ENCODE assay signal across 16 cellular contexts in genomic region chr21:17730782-17731181, GRCh38.
DNase-seq lines count a peak whose midpoint lies in the region; TF ChIP-seq lines count a peak whose summit lies in the region.
"Had no signal": no experiment of that assay in that cellular context is flagged by ENCODE, and none has a peak within 500 bp of the region (broad histone marks: within the 10 kb centered on the region; RNA-seq: fewer than 3 reads in every experiment).

No MANE protein-coding gene starts in this region.

- no peaks in the 10 kb centered on the region for H3K27me3 ChIP-seq in HL-60 (ENCODE audit: insufficient read depth, poor library complexity, severe bottlenecking)
- H3K27me3 ChIP-seq in CD4-positive, alpha-beta memory T cell (ENCODE audit: insufficient read depth, low read length), result no peaks in the 10 kb centered on the region
- H3K27me3 ChIP-seq in transverse colon, result no peaks in the 10 kb centered on the region
- no peaks in the 10 kb centered on the region for H3K27me3 ChIP-seq in thyroid gland
- H3K27me3 ChIP-seq: cardiac muscle cell had no signal

- in situ Hi-C loops in transverse colon (cut with MboI; ENCODE audit: low pct_ligation_motif_present in 1 of 4, low pct_unique_long_range_greater_than_20kb in 1 of 4, low sequenced_read_pairs in 3 of 4), result no loop called here

- 86 to 100% methylated on average over 1 of the region's 1 CpG for WGBS in transverse colon (ENCODE audit: low coverage in 1 of 2), 2 donors
- WGBS in thyroid gland, 2 donors, result 73 to 85% methylated on average over 1 of the region's 1 CpG

- no peaks in the 10 kb centered on the region for H3K36me3 Mint-ChIP-seq in CD4-positive, alpha-beta memory T cell

- no peaks in the 10 kb centered on the region for H3K27me3 Mint-ChIP-seq in CD4-positive, alpha-beta memory T cell

- POLR2A ChIA-PET in CD4-positive, alpha-beta memory T cell (lab: Charles Lee; ENCODE audit: partially characterized antibody), result interaction anchor here (1.3 kb wide), 1 partner anchor 53 kb away, joined by 5 read pairs; no protein-coding TSS in a partner anchor

- DNase-seq in A172 (ENCODE audit: low spot score), result peak; percentile 4
- peak; percentile 52 to 71 for DNase-seq in HL-60 (ENCODE audit: low read depth in 1 of 2, low spot score in 1 of 2)
- DNase-seq in SIG-M5 treated with dmso at 0.1 percent for 504 hours (lab: John Stamatoyannopoulos, UW; ENCODE audit: unreplicated experiment), result peak; percentile 94
- DNase-seq in fibroblast of pulmonary artery (ENCODE audit: low read depth), result peak; percentile 34
- DNase-seq in CD4-positive, alpha-beta memory T cell, result no peak
- no peak for DNase-seq in transverse colon
- DNase-seq in thyroid gland, result no peak
- no peak for DNase-seq in glomerular visceral epithelial cell (ENCODE audit: extremely low spot score)
- DNase-seq: activated naive CD4-positive, alpha-beta T cell; DMS79; erythroblast; Karpas-422; T1000 had no signal

- H3K9me3 Mint-ChIP-seq in CD4-positive, alpha-beta memory T cell, result no peaks in the 10 kb centered on the region

- intact Hi-C loops in CD4-positive, alpha-beta memory T cell (cut with micrococcal nuclease), result loop anchor here (2.0 kb wide), 1 partner anchor 172 kb away; no protein-coding TSS in a partner anchor
- intact Hi-C loops in transverse colon (cut with DNase I; ENCODE audit: low total_unique reads), result no loop called here
- intact Hi-C loops in thyroid gland (cut with DNase I), result no loop called here

- TF ChIP-seq POLR2A in transverse colon (IDR thresholded peaks at IDR 0.05) (no peak), thyroid gland (IDR thresholded peaks at IDR 0.05) (no peak)

- no peaks in the 10 kb centered on the region for H3K9me3 ChIP-seq in CD4-positive, alpha-beta memory T cell (ENCODE audit: control insufficient read depth in 1 of 2, low read length in 2 of 2)
- H3K9me3 ChIP-seq in transverse colon, result no peaks in the 10 kb centered on the region
- no peaks in the 10 kb centered on the region for H3K9me3 ChIP-seq in thyroid gland

- H3K36me3 ChIP-seq in CD4-positive, alpha-beta memory T cell (ENCODE audit: insufficient read depth, low read length), result no peaks in the 10 kb centered on the region
- H3K36me3 ChIP-seq in transverse colon (no peaks in the 10 kb centered on the region), thyroid gland (no peaks in the 10 kb centered on the region)
- H3K36me3 ChIP-seq: cardiac muscle cell had no signal

- TF ChIP-seq EP300 in transverse colon (IDR thresholded peaks at IDR 0.05; ENCODE audit: low read depth), result no peak

- H3K4me3 ChIP-seq in HL-60 (replicated peaks; ENCODE audit: insufficient read depth, low read length) (no peak overlapping the region), fibroblast of pulmonary artery (replicated peaks; ENCODE audit: low read depth, low read length) (no peak overlapping the region), transverse colon (no peak overlapping the region), thyroid gland (replicated peaks in 1 of 3) (no peak overlapping the region)
- H3K4me3 ChIP-seq in CD4-positive, alpha-beta memory T cell (ENCODE audit: low read length in 2 of 2), result no peak overlapping the region
- H3K4me3 ChIP-seq: cardiac muscle cell, lung had no signal

- peak overlapping the region in 1 of 7 donors; percentile 67 for H3K27ac Mint-ChIP-seq in CD4-positive, alpha-beta memory T cell

- TF ChIP-seq CTCF in HL-60 (IDR thresholded peaks at IDR 0.05; ENCODE audit: insufficient read depth, low read length) (no peak), fibroblast of pulmonary artery (IDR thresholded peaks at IDR 0.05; ENCODE audit: low read length, missing control alignments) (no peak), transverse colon (IDR thresholded peaks at IDR 0.05) (no peak), thyroid gland (IDR thresholded peaks at IDR 0.05) (no peak)

- CTCF ChIA-PET in CD4-positive, alpha-beta memory T cell (lab: Charles Lee; ENCODE audit: partially characterized antibody), result interaction anchor here (0.7 to 2.1 kb wide), 6 partner anchors 43 to 195 kb away, joined by 3 to 8 read pairs (median 3); no protein-coding TSS in a partner anchor

- no peaks in the 10 kb centered on the region for H3K4me1 ChIP-seq in CD4-positive, alpha-beta memory T cell (ENCODE audit: insufficient read depth, low read length)
- H3K4me1 ChIP-seq in transverse colon (no peaks in the 10 kb centered on the region), thyroid gland (no peaks in the 10 kb centered on the region)

- H3K4me3 Mint-ChIP-seq in CD4-positive, alpha-beta memory T cell, result no peak overlapping the region

- H3K27ac ChIP-seq in HL-60 (replicated peaks) (no peak overlapping the region; the same call in 1 of the 2 replicates), transverse colon (no peak overlapping the region), thyroid gland (no peak overlapping the region)
- H3K27ac ChIP-seq in CD4-positive, alpha-beta memory T cell (ENCODE audit: low read depth, low read length), result no peak overlapping the region
- H3K27ac ChIP-seq: cardiac muscle cell, RWPE1 had no signal

- H3K4me1 Mint-ChIP-seq in CD4-positive, alpha-beta memory T cell, result peaks cover 7 to 8% (median 7%) of the 10 kb centered on the region in 4 donors

Comparison
In these comparisons a context has a peak if more than half of its experiments do, and no peak if none do; other contexts are left out.
1. DNase-seq: peak in A172 (single experiment), HL-60 (2 of 2), SIG-M5 treated with dmso at 0.1 percent for 504 hours (single experiment) and fibroblast of pulmonary artery (single experiment); none in CD4-positive, alpha-beta memory T cell (0 of 5), transverse colon (single experiment), thyroid gland (0 of 2) and glomerular visceral epithelial cell (single experiment).